Comparison of ENCODE assay signal across 1 cellular context in genomic region chr16:79605999-79606398, GRCh38.
TF ChIP-seq lines count a peak whose summit lies in the region.

No MANE protein-coding gene starts in this region.

TF ChIP-seq in WTC11, 78 proteins besides CTCF, POLR2A, EP300 and RAD21 (continued from another document):
- no peak for TF ChIP-seq ZNF317 (CRISPR knock-in tag; IDR thresholded peaks at IDR 0.05; ENCODE audit: borderline replicate concordance, low read depth)
- TF ChIP-seq ZNF423 (CRISPR knock-in tag; IDR thresholded peaks at IDR 0.05) = no peak
- no peak for TF ChIP-seq MYBL2 (CRISPR knock-in tag; IDR thresholded peaks at IDR 0.05)
- TF ChIP-seq ZNF671 (CRISPR knock-in tag; IDR thresholded peaks at IDR 0.05) = no peak
